12 cellular contexts compared by ENCODE assay signal in genomic region chr18:54616220-54616848, GRCh38. TPM values are rescaled to one million over a fixed set of nuclear protein-coding genes. Genes with fewer than 3 reads are reported as not detected.
DNase-seq lines count a peak whose midpoint lies in the region; ATAC-seq, FAIRE-seq and TF ChIP-seq lines count a peak whose summit lies in the region.
"Had no signal": no experiment of that assay in that cellular context is flagged by ENCODE, and none has a peak within 500 bp of the region (broad histone marks: within the 10 kb centered on the region; RNA-seq: fewer than 3 reads in every experiment).

No MANE protein-coding gene starts in this region.

- no peak overlapping the region for H3K4me3 Mint-ChIP-seq in endothelial cell (ENCODE audit: unreplicated experiment)
- H3K4me3 Mint-ChIP-seq in type B pancreatic cell, result no peak overlapping the region

- H3K9me3 Mint-ChIP-seq in endothelial cell (ENCODE audit: unreplicated experiment), result no peaks in the 10 kb centered on the region
- peaks cover 5% of the 10 kb centered on the region for H3K9me3 Mint-ChIP-seq in type B pancreatic cell

- no peak for FAIRE-seq in HTR-8/SVneo (lab: Jason Lieb, UNC)

- DNase-seq in GM13977 (ENCODE audit: low spot score), result peak; percentile 5
- peak; percentile 4 for DNase-seq in astrocyte of the hippocampus (ENCODE audit: low read depth, low spot score)
- DNase-seq in NCI-H2171 treated with DMSO at 0.1 percent for 48 hours (lab: John Stamatoyannopoulos, UW), result no peak
- DNase-seq in endothelial cell (ENCODE audit: low spot score), result no peak
- no peak for DNase-seq in HTR-8/SVneo (ENCODE audit: insufficient read length, low spot score)
- no peak for DNase-seq in type B pancreatic cell (ENCODE audit: extremely low spot score, unreplicated experiment)
- DNase-seq: IMR-90, left lung, NCI-H524 had no signal

- no peaks in the 10 kb centered on the region for H3K36me3 Mint-ChIP-seq in endothelial cell (ENCODE audit: low read depth, unreplicated experiment)
- H3K36me3 Mint-ChIP-seq in type B pancreatic cell, result no peaks in the 10 kb centered on the region

- TF ChIP-seq CTCF in GM13977 (IDR thresholded peaks at IDR 0.05; ENCODE audit: extremely low read depth, insufficient read depth, missing control alignments) (no peak), endothelial cell (IDR thresholded peaks at IDR 0.05; ENCODE audit: unreplicated experiment) (no peak), type B pancreatic cell (conservative IDR thresholded peaks at IDR 0.05) (no peak)

- in situ Hi-C loops in GM13977 (cut with MboI; ENCODE audit: low pct_unique_long_range_greater_than_20kb, low sequenced_read_pairs, unreplicated experiment), result no loop called here

- H3K27ac Mint-ChIP-seq in endothelial cell (ENCODE audit: unreplicated experiment), result no peak overlapping the region
- no peak overlapping the region for H3K27ac Mint-ChIP-seq in type B pancreatic cell

- H3K4me1 Mint-ChIP-seq in endothelial cell (ENCODE audit: unreplicated experiment), result peaks cover 3% of the 10 kb centered on the region
- peaks cover 5% of the 10 kb centered on the region for H3K4me1 Mint-ChIP-seq in type B pancreatic cell (ENCODE audit: unreplicated experiment)

- no peaks in the 10 kb centered on the region for H3K27me3 Mint-ChIP-seq in endothelial cell (ENCODE audit: unreplicated experiment)
- H3K27me3 Mint-ChIP-seq in type B pancreatic cell, result no peaks in the 10 kb centered on the region

- ATAC-seq in GM21367 (IDR thresholded peaks at IDR 0.05; ENCODE audit: unreplicated experiment) (peak; percentile 78), HG03135 (IDR thresholded peaks at IDR 0.05; ENCODE audit: unreplicated experiment) (peak; percentile 62)
- ATAC-seq: left lung had no signal

RNA-seq across cellular contexts. Expression of gene DYNAP, which starts 25.3 kb away (rescaled TPM):
- not detected for total RNA-seq in endothelial cell (ENCODE audit: unreplicated experiment)
- not detected in 2 replicates for total RNA-seq in type B pancreatic cell (ENCODE audit: low replicate concordance)
- total RNA-seq: IMR-90, left lung, vagina had no signal

Comparison
In these comparisons a context has a peak if more than half of its experiments do, and no peak if none do; other contexts are left out.
1. DNase-seq: peak in GM13977 (single experiment) and astrocyte of the hippocampus (single experiment); none in NCI-H2171 treated with DMSO at 0.1 percent for 48 hours (single experiment), endothelial cell (single experiment), HTR-8/SVneo (single experiment) and type B pancreatic cell (single experiment).